Comparison of ENCODE assay signal across 18 cellular contexts in genomic region chr14:73393375-73393774, GRCh38.
DNase-seq lines count a peak whose midpoint lies in the region; ATAC-seq and TF ChIP-seq lines count a peak whose summit lies in the region.
"Had no signal": no experiment of that assay in that cellular context is flagged by ENCODE, and none has a peak within 500 bp of the region (broad histone marks: within the 10 kb centered on the region; RNA-seq: fewer than 3 reads in every experiment).

No MANE protein-coding gene starts in this region.

- DNase-seq in DMS79 (lab: John Stamatoyannopoulos, UW) (peak; percentile 77), HEK293T (ENCODE audit: extremely low spot score) (no peak), NCI-H69 (lab: John Stamatoyannopoulos, UW) (peak; percentile 24), left lung (no peak), hypothalamus (lab: John Stamatoyannopoulos, UW) (no peak), WERI-Rb-1 (no peak)
- no peak for DNase-seq in stimulated activated naive CD4-positive, alpha-beta T cell treated with Interleukin-2 at 50 U/mL for 16 hours (lab: John Stamatoyannopoulos, UW)
- DNase-seq: activated CD4-positive, alpha-beta T cell treated with anti-CD3 and anti-CD28 coated beads for 48 hours; CD8-positive, alpha-beta T cell; DND-41; foreskin keratinocyte; H9; NCI-H524; right cardiac atrium; SHP77; SW 1271; testis had no signal

- H3K4me3 ChIP-seq in left lung (no peak overlapping the region), WERI-Rb-1 (ENCODE audit: low read depth, low read length) (no peak overlapping the region)
- H3K4me3 ChIP-seq: testis had no signal

- TF ChIP-seq CTCF in left lung (IDR thresholded peaks at IDR 0.05) (no peak), WERI-Rb-1 (IDR thresholded peaks at IDR 0.05; ENCODE audit: low read depth, low read length) (no peak)

- ATAC-seq in left lung, result peak; percentile 51
- ATAC-seq: CD8-positive, alpha-beta T cell; foreskin keratinocyte; right cardiac atrium had no signal

- intact Hi-C loops in left lung (cut with DNase I), result no loop called here

- POLR2A ChIA-PET in HEK293T (lab: Yijun Ruan, JAX), result no interaction called here

- H3K36me3 ChIP-seq in left lung (no peaks in the 10 kb centered on the region), WERI-Rb-1 (peaks cover 18% of the 10 kb centered on the region)

- peaks cover 3% of the 10 kb centered on the region in 2 donors for H3K4me1 ChIP-seq in left lung
- H3K4me1 ChIP-seq: foreskin keratinocyte, testis had no signal

- H3K9me3 ChIP-seq in left lung (no peaks in the 10 kb centered on the region), WERI-Rb-1 (ENCODE audit: severe bottlenecking) (no peaks in the 10 kb centered on the region)
- H3K9me3 ChIP-seq: testis had no signal

- H3K27ac ChIP-seq in left lung (no peak overlapping the region), WERI-Rb-1 (no peak overlapping the region)
- H3K27ac ChIP-seq: epithelial cell of prostate, foreskin keratinocyte, testis had no signal

- no peaks in the 10 kb centered on the region for H3K27me3 ChIP-seq in left lung
- no peaks in the 10 kb centered on the region for H3K27me3 ChIP-seq in WERI-Rb-1 (ENCODE audit: insufficient read depth, low read depth, severe bottlenecking)
- H3K27me3 ChIP-seq: foreskin keratinocyte, testis had no signal

- CTCF ChIA-PET in HEK293T (lab: Yijun Ruan, JAX), result interaction anchor here (0.5 kb wide), 1 partner anchor 98 kb away, joined by 3 read pairs; no protein-coding TSS in a partner anchor

TF ChIP-seq in HEK293T, 16 proteins besides CTCF, POLR2A, EP300 and RAD21:
- TF ChIP-seq ARNT (IDR thresholded peaks at IDR 0.05), result no peak
- TF ChIP-seq PKNOX1 (IDR thresholded peaks at IDR 0.05), result peak; percentile 89
- no peak for TF ChIP-seq L3MBTL2 (conservative IDR thresholded peaks at IDR 0.05)
TF ChIP-seq in HEK293T: peak in this region for 1.

Comparison
In these comparisons a context has a peak if more than half of its experiments do, and no peak if none do; other contexts are left out.
1. DNase-seq: peak in DMS79 (single experiment) and NCI-H69 (single experiment); none in HEK293T (single experiment), left lung (0 of 2), stimulated activated naive CD4-positive, alpha-beta T cell treated with Interleukin-2 at 50 U/mL for 16 hours (single experiment), hypothalamus (0 of 51) and WERI-Rb-1 (single experiment).